ENCODE assay signal across 1 cellular context in genomic region chr20:266213-266603, GRCh38.
TF ChIP-seq lines count a peak whose summit lies in the region.

No MANE protein-coding gene starts in this region.

TF ChIP-seq in endothelial cell of umbilical vein, 7 proteins besides CTCF, POLR2A, EP300 and RAD21:
- TF ChIP-seq POLR2AphosphoS5 (IDR thresholded peaks at IDR 0.05; ENCODE audit: insufficient read depth, low read depth, low read length): no peak
- no peak for TF ChIP-seq JUN (IDR thresholded peaks at IDR 0.05; ENCODE audit: borderline replicate concordance, insufficient read depth, insufficient read length, low read depth)
- no peak for TF ChIP-seq GATA2 (IDR thresholded peaks at IDR 0.05; ENCODE audit: insufficient read depth, insufficient read length, low read depth, low read length)
- TF ChIP-seq MAX (IDR thresholded peaks at IDR 0.05; ENCODE audit: insufficient read depth, insufficient read length): no peak
- TF ChIP-seq FOS (IDR thresholded peaks at IDR 0.05; ENCODE audit: borderline replicate concordance, insufficient read depth, low read length): no peak
- TF ChIP-seq MYC (IDR thresholded peaks at IDR 0.05; ENCODE audit: low read depth, low read length): no peak
- TF ChIP-seq EZH2 (IDR thresholded peaks at IDR 0.05; ENCODE audit: borderline replicate concordance, low read depth, low read length, severe bottlenecking): no peak
